Comparison of ENCODE assay signal across 1 cellular context in the genomic region with DNA sequence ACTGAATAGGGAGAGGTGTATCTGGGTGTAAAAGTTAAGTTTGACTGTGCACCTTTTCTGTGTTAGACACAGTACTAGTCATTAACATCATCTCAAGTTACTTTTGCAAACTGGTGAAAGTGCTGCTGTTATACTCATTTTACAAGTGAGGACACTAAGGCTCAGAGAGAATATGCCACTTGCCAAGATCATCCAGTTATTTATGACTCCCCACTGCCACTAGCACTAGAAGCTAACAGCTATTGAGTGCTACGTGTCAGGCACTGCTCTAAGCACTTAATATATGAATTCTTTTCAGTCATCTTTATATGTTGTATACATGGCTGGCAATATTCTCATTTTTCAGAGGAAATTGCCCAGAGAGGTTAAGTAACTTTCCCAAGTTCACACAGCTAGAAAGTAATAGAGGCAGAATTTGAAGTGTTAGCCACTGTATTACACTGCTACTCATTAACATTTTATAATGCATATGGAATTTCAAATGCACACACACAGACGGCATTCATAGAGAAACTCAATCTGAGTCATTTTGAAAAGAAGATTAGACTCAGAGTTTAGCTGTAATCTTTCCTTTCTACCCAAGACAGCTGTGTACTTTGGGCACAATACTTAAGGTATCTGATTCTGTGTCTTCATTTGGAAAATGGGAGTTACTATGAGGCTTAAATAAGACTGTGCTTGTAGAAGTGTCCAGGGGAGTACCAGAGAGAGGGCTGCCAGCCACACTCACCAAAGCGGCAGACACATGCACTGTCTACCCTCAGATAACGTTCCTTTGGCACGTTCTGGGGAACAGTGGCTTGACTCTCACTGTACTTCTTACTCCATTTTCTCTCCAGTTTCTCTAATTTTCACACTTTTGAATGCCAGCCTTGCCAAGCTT.
TF ChIP-seq lines count a peak whose summit lies in the region.

No MANE protein-coding gene starts in this region.

TF ChIP-seq in IMR-90, 13 proteins besides CTCF, POLR2A, EP300 and RAD21 (continued from another document):
- TF ChIP-seq, protein P1, sequence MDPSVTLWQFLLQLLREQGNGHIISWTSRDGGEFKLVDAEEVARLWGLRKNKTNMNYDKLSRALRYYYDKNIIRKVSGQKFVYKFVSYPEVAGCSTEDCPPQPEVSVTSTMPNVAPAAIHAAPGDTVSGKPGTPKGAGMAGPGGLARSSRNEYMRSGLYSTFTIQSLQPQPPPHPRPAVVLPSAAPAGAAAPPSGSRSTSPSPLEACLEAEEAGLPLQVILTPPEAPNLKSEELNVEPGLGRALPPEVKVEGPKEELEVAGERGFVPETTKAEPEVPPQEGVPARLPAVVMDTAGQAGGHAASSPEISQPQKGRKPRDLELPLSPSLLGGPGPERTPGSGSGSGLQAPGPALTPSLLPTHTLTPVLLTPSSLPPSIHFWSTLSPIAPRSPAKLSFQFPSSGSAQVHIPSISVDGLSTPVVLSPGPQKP (IDR thresholded peaks at IDR 0.05; ENCODE audit: borderline replicate concordance, low read depth, low read length), result no peak
- no peak for TF ChIP-seq MXI1 (IDR thresholded peaks at IDR 0.05; ENCODE audit: borderline replicate concordance, low read depth, low read length)
